34 cellular contexts compared by ENCODE assay signal in the genomic region with DNA sequence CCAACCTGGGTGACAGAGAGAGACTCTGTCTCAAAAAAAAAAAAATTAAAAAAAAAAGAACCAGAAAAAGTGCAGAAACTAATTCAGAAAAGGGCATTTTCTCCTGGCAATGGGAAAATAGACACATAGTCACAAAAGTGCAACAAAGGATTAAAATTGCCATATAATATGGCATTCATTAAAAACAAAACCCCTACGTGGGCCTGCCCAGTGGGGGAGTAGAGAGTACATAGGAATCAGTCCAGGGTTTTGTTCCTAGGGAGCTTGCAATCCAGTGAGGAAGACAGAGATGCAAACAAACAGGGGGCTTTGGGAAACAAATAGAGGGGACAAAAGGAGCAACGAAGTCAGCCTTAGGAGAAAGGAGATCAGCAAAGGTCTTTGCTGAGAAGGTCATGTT. TPM values are rescaled to one million over a fixed set of nuclear protein-coding genes. Genes with fewer than 3 reads are reported as not detected.
"Had no signal": no experiment of that assay in that cellular context is flagged by ENCODE, and none has a peak within 500 bp of the region (broad histone marks: within the 10 kb centered on the region; RNA-seq: fewer than 3 reads in every experiment).

No MANE protein-coding gene starts in this region.

- DNase-seq: activated B cell treated with CpG ODN at 0.5 μM for 24 hours; activated CD4-positive, alpha-beta T cell treated with anti-CD3 and anti-CD28 coated beads for 48 hours; activated CD4-positive, alpha-beta T cell treated with anti-CD3 and anti-CD28 coated beads, Interleukin-2, amount 50 U/mL, for 1 hour; activated CD4-positive, alpha-beta T cell treated with anti-CD3 and anti-CD28 coated beads, Interleukin-2, amount 50 U/mL, for 48 hours; activated CD8-positive, alpha-beta memory T cell treated with anti-CD3 and anti-CD28 coated beads for 24 hours; activated CD8-positive, alpha-beta T cell treated with anti-CD3 and anti-CD28 coated beads for 36 hours; activated effector memory CD4-positive, alpha-beta T cell treated with Interleukin-2 at 50 U/mL for 16 hours; activated gamma-delta T cell treated with Interleukin-2 at 50 U/mL for 16 hours; activated naive CD4-positive, alpha-beta T cell treated with Interleukin-2 at 50 U/mL for 16 hours; activated naive CD8-positive, alpha-beta T cell treated with anti-CD3 and anti-CD28 coated beads for 36 hours; activated naive CD8-positive, alpha-beta T cell treated with anti-CD3 and anti-CD28 coated beads, Interleukin-2, amount 50 U/mL, for 24 hours; activated T-cell treated with anti-CD3 and anti-CD28 coated beads, Interleukin-2, amount 50 U/mL, for 4 hours; amygdala; aorta; body of pancreas; caudate nucleus; cortex of kidney; dermis blood vessel endothelial cell; effector CD4-positive, alpha-beta T cell; effector memory CD8-positive, alpha-beta T cell; esophagus squamous epithelium; foreskin melanocyte; T-helper 2 cell had no signal

- ATAC-seq: activated CD4-positive, CD25-positive, alpha-beta regulatory T cell treated with anti-CD3 and anti-CD28 coated beads, Interleukin-2, amount 50 U/mL, for 24 hours; activated CD8-positive, alpha-beta T cell treated with anti-CD3 and anti-CD28 coated beads for 36 hours; activated naive CD8-positive, alpha-beta T cell treated with anti-CD3 and anti-CD28 coated beads, Interleukin-2, amount 50 U/mL, for 24 hours; activated T-cell treated with anti-CD3 and anti-CD28 coated beads, Interleukin-2, amount 50 U/mL, for 4 hours; activated T-helper 17 cell treated with anti-CD3 and anti-CD28 coated beads, Interleukin-2, amount 50 U/mL, for 72 hours; body of pancreas; effector memory CD8-positive, alpha-beta T cell; gastroesophageal sphincter had no signal

- H3K36me3 ChIP-seq: adrenal gland, esophagus squamous epithelium, gastroesophageal sphincter had no signal

- H3K9me3 Mint-ChIP-seq: activated B cell treated with CpG ODN at 0.5 μM for 24 hours; activated CD8-positive, alpha-beta T cell treated with anti-CD3 and anti-CD28 coated beads for 36 hours; activated naive CD4-positive, alpha-beta T cell treated with anti-CD3 and anti-CD28 coated beads, Interleukin-2, amount 50 U/mL, for 24 hours; activated naive CD8-positive, alpha-beta T cell treated with anti-CD3 and anti-CD28 coated beads for 36 hours; activated naive CD8-positive, alpha-beta T cell treated with anti-CD3 and anti-CD28 coated beads, Interleukin-2, amount 50 U/mL, for 24 hours; activated T-cell treated with anti-CD3 and anti-CD28 coated beads, Interleukin-2, amount 50 U/mL, for 4 hours; activated T-helper 17 cell treated with anti-CD3 and anti-CD28 coated beads, Interleukin-2, amount 50 U/mL, for 72 hours; effector memory CD8-positive, alpha-beta T cell had no signal

- H3K4me3 Mint-ChIP-seq: activated B cell treated with CpG ODN at 0.5 μM for 24 hours; activated CD8-positive, alpha-beta T cell treated with anti-CD3 and anti-CD28 coated beads for 36 hours; activated naive CD4-positive, alpha-beta T cell treated with anti-CD3 and anti-CD28 coated beads, Interleukin-2, amount 50 U/mL, for 24 hours; activated naive CD8-positive, alpha-beta T cell treated with anti-CD3 and anti-CD28 coated beads for 36 hours; activated naive CD8-positive, alpha-beta T cell treated with anti-CD3 and anti-CD28 coated beads, Interleukin-2, amount 50 U/mL, for 24 hours; activated T-cell treated with anti-CD3 and anti-CD28 coated beads, Interleukin-2, amount 50 U/mL, for 4 hours; activated T-helper 17 cell treated with anti-CD3 and anti-CD28 coated beads, Interleukin-2, amount 50 U/mL, for 72 hours; effector memory CD8-positive, alpha-beta T cell had no signal

- H3K4me3 ChIP-seq: adrenal gland, body of pancreas, esophagus squamous epithelium, gastroesophageal sphincter had no signal

- H3K36me3 Mint-ChIP-seq: activated naive CD4-positive, alpha-beta T cell treated with anti-CD3 and anti-CD28 coated beads, Interleukin-2, amount 50 U/mL, for 24 hours; activated naive CD8-positive, alpha-beta T cell treated with anti-CD3 and anti-CD28 coated beads for 36 hours had no signal

- H3K27ac ChIP-seq: adrenal gland, body of pancreas, epithelial cell of prostate, esophagus squamous epithelium, gastroesophageal sphincter, VCaP had no signal

- H3K4me1 Mint-ChIP-seq: activated naive CD4-positive, alpha-beta T cell treated with anti-CD3 and anti-CD28 coated beads, Interleukin-2, amount 50 U/mL, for 24 hours; activated T-helper 17 cell treated with anti-CD3 and anti-CD28 coated beads, Interleukin-2, amount 50 U/mL, for 72 hours had no signal

- H3K9me3 ChIP-seq: adrenal gland, body of pancreas, esophagus squamous epithelium, gastroesophageal sphincter had no signal

- H3K27ac Mint-ChIP-seq: activated B cell treated with CpG ODN at 0.5 μM for 24 hours; activated CD8-positive, alpha-beta T cell treated with anti-CD3 and anti-CD28 coated beads for 36 hours; activated naive CD4-positive, alpha-beta T cell treated with anti-CD3 and anti-CD28 coated beads, Interleukin-2, amount 50 U/mL, for 24 hours; activated naive CD8-positive, alpha-beta T cell treated with anti-CD3 and anti-CD28 coated beads for 36 hours; activated naive CD8-positive, alpha-beta T cell treated with anti-CD3 and anti-CD28 coated beads, Interleukin-2, amount 50 U/mL, for 24 hours; activated T-helper 17 cell treated with anti-CD3 and anti-CD28 coated beads, Interleukin-2, amount 50 U/mL, for 72 hours; effector memory CD8-positive, alpha-beta T cell had no signal

RNA-seq across cellular contexts. Expression of a gene that starts 4.5 kb away (rescaled TPM):
- total RNA-seq: activated B cell treated with CpG ODN at 0.5 μM for 24 hours; activated CD8-positive, alpha-beta T cell treated with anti-CD3 and anti-CD28 coated beads for 36 hours; activated naive CD8-positive, alpha-beta T cell treated with anti-CD3 and anti-CD28 coated beads for 36 hours; activated T-cell treated with anti-CD3 and anti-CD28 coated beads, Interleukin-2, amount 50 U/mL, for 4 hours; activated T-helper 17 cell treated with anti-CD3 and anti-CD28 coated beads, Interleukin-2, amount 50 U/mL, for 72 hours; dermis blood vessel endothelial cell; endothelial cell of umbilical vein; fibroblast of villous mesenchyme; T-helper 1 cell treated with Interleukin-12 subunit alpha and Interleukin-12 subunit beta and Interleukin-4 antibody, amounts not matched to agents 30 ng/mL and 1 ng/mL, for 36 hours had no signal
- polyA plus RNA-seq: endothelial cell of umbilical vein, fibroblast of lung had no signal
